Comparison of ENCODE assay signal across 25 cellular contexts in the genomic region with DNA sequence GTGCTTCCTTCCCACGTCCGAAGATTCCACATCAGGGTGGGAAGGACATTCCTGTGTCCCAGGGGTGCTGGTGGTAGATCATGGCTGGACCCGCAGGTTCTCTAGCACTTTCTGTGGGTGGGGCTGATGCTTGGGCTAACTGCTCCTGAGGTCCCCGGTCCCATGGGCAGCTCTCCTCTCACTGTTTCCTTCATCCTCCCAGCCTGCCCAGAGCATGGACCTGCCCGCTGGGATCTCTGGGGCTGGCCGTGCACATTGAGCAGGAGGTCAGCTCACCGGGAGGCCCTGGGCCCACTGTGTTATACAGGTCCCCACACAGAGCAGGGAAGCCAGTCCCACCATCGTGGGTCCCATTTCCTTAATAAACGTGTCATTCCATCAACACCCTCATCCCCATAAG.
"Had no signal": no experiment of that assay in that cellular context is flagged by ENCODE, and none has a peak within 500 bp of the region (broad histone marks: within the 10 kb centered on the region; RNA-seq: fewer than 3 reads in every experiment).

No MANE protein-coding gene starts in this region.

- ATAC-seq: activated CD8-positive, alpha-beta T cell treated with anti-CD3 and anti-CD28 coated beads for 36 hours; activated T-cell treated with anti-CD3 and anti-CD28 coated beads, Interleukin-2, amount 50 U/mL, for 4 hours had no signal

- H3K27me3 ChIP-seq: brain microvascular endothelial cell, MG63, SJCRH30 had no signal

- H3K36me3 ChIP-seq: brain microvascular endothelial cell, MG63, SJCRH30, WERI-Rb-1 had no signal

- DNase-seq: activated CD4-positive, alpha-beta T cell treated with anti-CD3 and anti-CD28 coated beads for 1 hour; activated CD4-positive, alpha-beta T cell treated with anti-CD3 and anti-CD28 coated beads for 48 hours; activated CD4-positive, alpha-beta T cell treated with anti-CD3 and anti-CD28 coated beads, Interleukin-2, amount 50 U/mL, for 4 hours; activated CD4-positive, CD25-positive, alpha-beta regulatory T cell; activated CD8-positive, alpha-beta T cell treated with anti-CD3 and anti-CD28 coated beads for 36 hours; activated naive CD4-positive, alpha-beta T cell treated with anti-CD3 and anti-CD28 coated beads, Interleukin-2, amount 10 ng/mL, durations not matched to agents 7 days and 5 days; activated naive CD8-positive, alpha-beta T cell treated with anti-CD3 and anti-CD28 coated beads, Interleukin-2, amount 50 U/mL, for 24 hours; activated T-cell treated with anti-CD3 and anti-CD28 coated beads for 4 hours; activated T-cell treated with anti-CD3 and anti-CD28 coated beads, Interleukin-2, amount 50 U/mL, for 4 hours; aorta; brain microvascular endothelial cell; Kasumi-1; KG1; MG63; NCI-H1048; NCI-H1436 treated with DMSO at 0.1 percent for 48 hours; NCI-H1694 treated with DMSO at 0.1 percent for 48 hours; NCI-H2029; NCI-H345; NCI-H524 treated with DMSO at 0.1 percent for 48 hours; SHP77; SJCRH30; T1000; WERI-Rb-1 had no signal

- H3K27ac ChIP-seq: brain microvascular endothelial cell, SJCRH30, SK-N-MC, WERI-Rb-1 had no signal

- H3K4me3 ChIP-seq: MG63, SJCRH30, SK-N-MC had no signal

- H3K9me3 ChIP-seq: MG63, SJCRH30 had no signal

- H3K4me1 ChIP-seq: SJCRH30 had no signal
